Comparison of ENCODE assay signal across 20 cellular contexts in genomic region chr19:16044746-16045145, GRCh38. TPM values are rescaled to one million over a fixed set of nuclear protein-coding genes. Genes with fewer than 3 reads are reported as not detected.
DNase-seq lines count a peak whose midpoint lies in the region; ATAC-seq, FAIRE-seq and TF ChIP-seq lines count a peak whose summit lies in the region.
"Had no signal": no experiment of that assay in that cellular context is flagged by ENCODE, and none has a peak within 500 bp of the region (broad histone marks: within the 10 kb centered on the region; RNA-seq: fewer than 3 reads in every experiment).

No MANE protein-coding gene starts in this region.

- DNase-seq in K562 (ENCODE audit: extremely low read depth in 1 of 4, low spot score in 3 of 4) (no peak), urothelium cell line (ENCODE audit: low spot score) (peak; percentile 31)
- DNase-seq: AML-193; Caco-2; Calu3; CD4-positive, alpha-beta T cell; CD8-positive, alpha-beta T cell; DMS79 treated with DMSO at 0.1 percent for 48 hours; GF-D8 had no signal

- 5% methylated on average over 7 of the region's 7 CpGs for WGBS in K562 (ENCODE audit: insufficient coverage, low coverage, missing lambda C conversion rate)

- no peaks in the 10 kb centered on the region for H4K20me1 ChIP-seq in K562 (replicated peaks; ENCODE audit: control insufficient read depth, insufficient read depth, low read length)
- H4K20me1 ChIP-seq: BLaER1 treated with 17β-estradiol and CSF1 and Interleukin-3, amounts not matched to agents 10 nM and 100 nM had no signal

- BruUV-seq in K562 (replicated peaks; lab: Mats Ljungman, UMichigan), result no TSS peak

- no peak for TF ChIP-seq EP300 in K562 (IDR thresholded peaks at IDR 0.05; ENCODE audit: low read length)

- no peaks in the 10 kb centered on the region for H3K79me2 ChIP-seq in K562 (ENCODE audit: control insufficient read depth, insufficient read depth, low read length)

- no peaks in the 10 kb centered on the region for H3K9me3 ChIP-seq in HEK293 (ENCODE audit: control insufficient read depth, insufficient read depth, low read depth, low read length)
- H3K9me3 ChIP-seq in K562 (replicated peaks; ENCODE audit: control insufficient read depth, insufficient read depth, low read depth, low read length), result no peaks in the 10 kb centered on the region
- H3K9me3 ChIP-seq: A549; BLaER1 treated with 17β-estradiol and CSF1 and Interleukin-3, amounts not matched to agents 10 nM and 100 nM; Caco-2 had no signal

- H3K4me1 ChIP-seq in HEK293 (ENCODE audit: control insufficient read depth, insufficient read depth, low read length) (no peaks in the 10 kb centered on the region), K562 (replicated peaks in 1 of 2; ENCODE audit: control insufficient read depth in 2 of 2, insufficient read depth in 2 of 2, low read length in 2 of 2) (peaks cover 0 to 5% of the 10 kb centered on the region in 2 experiments; a peak in 3 of 5 replicates)
- H3K4me1 ChIP-seq: Caco-2 had no signal

- intact Hi-C loops in K562 (cut with micrococcal nuclease), result loop anchor here (10.0 kb wide), 1 partner anchor 420 kb away; no protein-coding TSS in a partner anchor

- CTCF ChIA-PET in HEK293 (lab: Yijun Ruan, JAX), result interaction anchor here (0.6 kb wide), 1 partner anchor 131 kb away, joined by 3 read pairs; no protein-coding TSS in a partner anchor
- CTCF ChIA-PET in K562 (lab: Yijun Ruan, JAX; ENCODE audit: low intra/inter-chr PET ratio), result no interaction called here

- TF ChIP-seq RAD21 in K562 (CRISPR knock-in tag; conservative IDR thresholded peaks at IDR 0.05 in 1 of 2, IDR thresholded peaks at IDR 0.05 in 1 of 2), result no peak

- in situ Hi-C loops in K562 (cut with MboI), result loop anchor here (5.0 to 10.0 kb wide), 2 partner anchors 138 to 340 kb away; no protein-coding TSS in a partner anchor

- no peak for FAIRE-seq in K562 (lab: Jason Lieb, UNC)
- FAIRE-seq in urothelium cell line (lab: Jason Lieb, UNC), result no peak
- FAIRE-seq: A549, D721Med, G401.6, GM12891, GM19239 had no signal

- no peak for ATAC-seq in K562
- ATAC-seq in HG02938 (IDR thresholded peaks at IDR 0.05; ENCODE audit: unreplicated experiment), result no peak
- ATAC-seq in GM21528 (IDR thresholded peaks at IDR 0.05; ENCODE audit: low FRiP score, unreplicated experiment), result no peak
- ATAC-seq: A549; CD8-positive, alpha-beta T cell had no signal

- no peak overlapping the region for H3K4me2 ChIP-seq in K562 (ENCODE audit: insufficient read depth, low read length)
- H3K4me2 ChIP-seq: A549; BLaER1 treated with 17β-estradiol and CSF1 and Interleukin-3, amounts not matched to agents 10 nM and 100 nM had no signal

- H3K36me3 ChIP-seq in HEK293 (ENCODE audit: control insufficient read depth in 2 of 2, insufficient read depth in 1 of 2, low read length in 2 of 2) (no peaks in the 10 kb centered on the region), K562 (ENCODE audit: control insufficient read depth, insufficient read depth, low read length) (no peaks in the 10 kb centered on the region)
- H3K36me3 ChIP-seq: BLaER1 treated with 17β-estradiol and CSF1 and Interleukin-3, amounts not matched to agents 10 nM and 100 nM had no signal

- no peak overlapping the region for H2AFZ ChIP-seq in K562 (ENCODE audit: low read depth, low read length)

- no peaks in the 10 kb centered on the region for H3K9me1 ChIP-seq in K562 (ENCODE audit: control insufficient read depth, insufficient read depth, low read length)

- TF ChIP-seq POLR2A in K562 (conservative IDR thresholded peaks at IDR 0.05), result no peak

- H3K9ac ChIP-seq in K562 (ENCODE audit: insufficient read depth in 1 of 2, low read depth in 2 of 2, low read length in 2 of 2), result no peak overlapping the region
- H3K9ac ChIP-seq: BLaER1 treated with 17β-estradiol and CSF1 and Interleukin-3, amounts not matched to agents 10 nM and 100 nM had no signal

- H3K27ac ChIP-seq in HEK293 (ENCODE audit: extremely low read depth, low read depth, low read length) (no peak overlapping the region), K562 (ENCODE audit: extremely low read depth, low read depth, low read length) (no peak overlapping the region)
- H3K27ac ChIP-seq: 22Rv1; A549; BLaER1 treated with 17β-estradiol and CSF1 and Interleukin-3, amounts not matched to agents 10 nM and 100 nM; C4-2B had no signal

- H3K4me3 ChIP-seq in HEK293 (ENCODE audit: low read depth, low read length), result no peak overlapping the region
- no peak overlapping the region for H3K4me3 ChIP-seq in K562
- H3K4me3 ChIP-seq: A549; BLaER1 treated with 17β-estradiol and CSF1 and Interleukin-3, amounts not matched to agents 10 nM and 100 nM had no signal

- POLR2A ChIA-PET in HEK293 (lab: Yijun Ruan, JAX), result no interaction called here
- POLR2A ChIA-PET in K562 (lab: Yijun Ruan, JAX), result interaction anchor here (0.7 kb wide), 2 partner anchors 12 to 349 kb away, joined by 3 read pairs; no protein-coding TSS in a partner anchor

- TF ChIP-seq CTCF in HEK293 (tag by site-specific recombination; IDR thresholded peaks at IDR 0.05), result no peak
- TF ChIP-seq CTCF in K562 (IDR thresholded peaks at IDR 0.05 in 2 of 3, conservative IDR thresholded peaks at IDR 0.05 in 1 of 3; ENCODE audit: insufficient read depth in 2 of 3, low read depth in 1 of 3, low read length in 3 of 3), result no peak

- H3K27me3 ChIP-seq in K562 (ENCODE audit: control insufficient read depth in 2 of 2, insufficient read depth in 2 of 2, low read length in 2 of 2), result no peaks in the 10 kb centered on the region; a peak in 1 of 5 replicates
- H3K27me3 ChIP-seq: BLaER1 treated with 17β-estradiol and CSF1 and Interleukin-3, amounts not matched to agents 10 nM and 100 nM had no signal

TF ChIP-seq in HEK293, 187 proteins besides CTCF, POLR2A, EP300 and RAD21:
- no peak for TF ChIP-seq ZEB2 (tag by site-specific recombination; IDR thresholded peaks at IDR 0.05)
- peak; percentile 79; the same call in 1 of the 2 replicates for TF ChIP-seq ZNF140 (tag by site-specific recombination; IDR thresholded peaks at IDR 0.05)

TF ChIP-seq in K562, 482 proteins besides CTCF, POLR2A, EP300 and RAD21:
- TF ChIP-seq MEF2A (IDR thresholded peaks at IDR 0.05; ENCODE audit: control insufficient read depth, low read depth, low read length) (peak; percentile 84), EGR1 (conservative IDR thresholded peaks at IDR 0.05) (0 out of 2 replicates have a peak, but pooled peaks have one; percentile 46), PCBP1 (IDR thresholded peaks at IDR 0.05; ENCODE audit: low read depth, low read length, poor library complexity, severe bottlenecking) (no peak), HMGN3 (IDR thresholded peaks at IDR 0.05; ENCODE audit: borderline replicate concordance, extremely low read depth, insufficient read length, low read depth, low read length) (no peak), MEF2D (tag; conservative IDR thresholded peaks at IDR 0.05; ENCODE audit: low read depth) (peak; percentile 73; the same call in 1 of the 2 replicates), ZNF311 (CRISPR knock-in tag; IDR thresholded peaks at IDR 0.05) (no peak), BRF1 (IDR thresholded peaks at IDR 0.05; ENCODE audit: borderline replicate concordance, extremely low read depth, insufficient read length) (no peak)

RNA-seq across cellular contexts. Expression of gene TPM4, which starts 31.5 kb away (rescaled TPM):
- 73.0 and 113 TPM in 2 replicates for total RNA-seq in K562 (2011; cell fraction: chromatin; rRNA removed; ENCODE audit: low replicate concordance)
- total RNA-seq in K562 (2011; cell fraction: nucleolus; rRNA removed), result 52.4 and 58.9 TPM in 2 replicates
- 66.6 and 115 TPM in 2 replicates for total RNA-seq in K562 (2011; cell fraction: nucleoplasm; rRNA removed)
- total RNA-seq in K562 (2014; rRNA removed), result 76.3 and 82.9 TPM in 2 replicates
- 81.8 and 91.3 TPM in 2 replicates for total RNA-seq in K562 (2014; rRNA removed; fragmentation: Illumina TruSeq; extraction: Trizol)
- total RNA-seq in K562 (2015; rRNA removed; fragmentation: Illumina TruSeq; extraction: Trizol), result 106 and 111 TPM in 2 replicates
- total RNA-seq in K562 (2021), result 61.2 and 63.6 TPM in 2 replicates
- 104 and 126 TPM in 2 replicates for polyA plus RNA-seq in K562 (2011; rRNA removed)
- 36.8 and 82.5 TPM in 2 replicates for polyA plus RNA-seq in K562 (2011; cell fraction: cytosol; rRNA removed)
- 30.6 and 46.4 TPM in 2 replicates for polyA plus RNA-seq in K562 (2011; cell fraction: nucleus; rRNA removed)
- polyA plus RNA-seq in K562 (2012), result 90.1 and 265 TPM in 2 replicates
- polyA plus RNA-seq in K562 (2014; fragmentation: Illumina TruSeq; extraction: Trizol), result 87.6 and 108 TPM in 2 replicates
- 10 to 100 TPM; 28.1 to 34.0 TPM for polyA plus RNA-seq in K562 (2014; fragmentation: Nextera tagmentation; extraction: Ambion mirVana)
- 77.4 and 86.3 TPM in 2 replicates for polyA plus RNA-seq in K562 (2014; rRNA removed)
- polyA minus RNA-seq in K562 (2011; rRNA and poly(A)+ RNA removed), result 79.9 and 121 TPM in 2 replicates
- 31.3 and 61.1 TPM in 2 replicates for polyA minus RNA-seq in K562 (2011; cell fraction: cytosol; rRNA and poly(A)+ RNA removed)
- polyA minus RNA-seq in K562 (2011; cell fraction: nucleus; rRNA and poly(A)+ RNA removed), result 17.5 and 35.4 TPM in 2 replicates

Comparison
In these comparisons a context has a peak if more than half of its experiments do, and no peak if none do; other contexts are left out.
1. Of the 44 proteins assayed by ChIP-seq in both K562 and HEK293: peak only in K562: none; only in HEK293: ZNF140; in both: none; in neither: 43.